Comparison of ENCODE assay signal across 23 cellular contexts in genomic region chr10:129659881-129660280, GRCh38.
DNase-seq lines count a peak whose midpoint lies in the region; ATAC-seq and TF ChIP-seq lines count a peak whose summit lies in the region.
"Had no signal": no experiment of that assay in that cellular context is flagged by ENCODE, and none has a peak within 500 bp of the region (broad histone marks: within the 10 kb centered on the region; RNA-seq: fewer than 3 reads in every experiment).

No MANE protein-coding gene starts in this region.

- H3K27me3 ChIP-seq in A673 (replicated peaks; ENCODE audit: insufficient read depth, low read depth, low read length, poor library complexity) (no peaks in the 10 kb centered on the region), GM23248 (replicated peaks; ENCODE audit: insufficient read depth) (no peaks in the 10 kb centered on the region), lower lobe of right lung (ENCODE audit: low read depth) (no peaks in the 10 kb centered on the region)
- H3K27me3 ChIP-seq: neural progenitor cell, testis had no signal

- no TSS peak for BruUV-seq in A673 (replicated peaks; lab: Mats Ljungman, UMichigan)

- CTCF ChIA-PET in A673 (lab: Charles Lee) = no interaction called here
- CTCF ChIA-PET in T-cell (lab: Charles Lee) = no interaction called here

- H3K27me3 Mint-ChIP-seq in T-cell = no peaks in the 10 kb centered on the region
- H3K27me3 Mint-ChIP-seq: activated CD4-positive, alpha-beta T cell treated with anti-CD3 and anti-CD28 coated beads, Interleukin-2, amount 10 ng/mL, durations not matched to agents 7 days and 5 days had no signal

- ATAC-seq in lower lobe of right lung = no peak
- no peak for ATAC-seq in T-cell (replicated peaks in 1 of 4)
- ATAC-seq in HG03378 (IDR thresholded peaks at IDR 0.05; ENCODE audit: unreplicated experiment) = no peak
- ATAC-seq: activated naive CD4-positive, alpha-beta T cell treated with anti-CD3 and anti-CD28 coated beads, Interleukin-2, amount 50 U/mL, for 72 hours; WTC11 had no signal

- no peak overlapping the region for H3K4me3 Mint-ChIP-seq in T-cell
- H3K4me3 Mint-ChIP-seq: activated CD4-positive, alpha-beta T cell treated with anti-CD3 and anti-CD28 coated beads, Interleukin-2, amount 10 ng/mL, durations not matched to agents 7 days and 5 days; neural progenitor cell; WTC11 had no signal

- H3K79me2 ChIP-seq in GM23248 (ENCODE audit: insufficient read depth) = no peaks in the 10 kb centered on the region

- H3K9me3 Mint-ChIP-seq in T-cell = peaks cover 12 to 41% (median 24%) of the 10 kb centered on the region in 3 donors

- TF ChIP-seq CTCF in A673 (conservative IDR thresholded peaks at IDR 0.05; ENCODE audit: low read depth, low read length) (no peak), lower lobe of right lung (IDR thresholded peaks at IDR 0.05) (no peak)

- peaks cover 35% of the 10 kb centered on the region for H3K36me3 Mint-ChIP-seq in T-cell
- H3K36me3 Mint-ChIP-seq: neural progenitor cell had no signal

- DNase-seq in A673 (ENCODE audit: low spot score) (peak; percentile 79), GM23248 (peak; percentile 5), SK-N-MC (ENCODE audit: low read depth, low spot score) (peak; percentile 8), lower lobe of right lung (no peak), T-cell (no peak), DMS 273 treated with DMSO at 0.1 percent for 48 hours (lab: John Stamatoyannopoulos, UW) (no peak), SHP77 treated with DMSO at 0.1 percent for 48 hours (lab: John Stamatoyannopoulos, UW) (no peak)
- DNase-seq: activated CD4-positive, alpha-beta T cell treated with anti-CD3 and anti-CD28 coated beads, Interleukin-2, amount 10 ng/mL, durations not matched to agents 7 days and 5 days; DMS153; glutamatergic neuron; HCEC 1CT; islet precursor cell; left ventricle myocardium inferior; NCI-H1048; NCI-H446 treated with DMSO at 0.1 percent for 48 hours; SHP77; stimulated activated naive CD4-positive, alpha-beta T cell treated with Interleukin-2 at 50 U/mL for 16 hours; testis had no signal

- WGBS in GM23248 (ENCODE audit: low coverage in 1 of 2, low lambda C conversion rate in 2 of 2, missing lambda C conversion rate in 2 of 2), 2 experiments = 6 to 10% methylated on average over 7 of the region's 7 CpGs

- peaks cover 18% of the 10 kb centered on the region for H3K4me1 ChIP-seq in A673 (ENCODE audit: insufficient read depth, low read length, poor library complexity, severe bottlenecking)
- 0 out of 2 replicates have a peak, but pooled peaks cover 3% of the 10 kb centered on the region for H3K4me1 ChIP-seq in GM23248 (ENCODE audit: insufficient read depth)
- H3K4me1 ChIP-seq in lower lobe of right lung = no peaks in the 10 kb centered on the region
- H3K4me1 ChIP-seq: left ventricle myocardium inferior, testis had no signal

- H3K36me3 ChIP-seq in A673 (ENCODE audit: insufficient read depth, low read length, poor library complexity, severe bottlenecking) (no peaks in the 10 kb centered on the region), GM23248 (ENCODE audit: low read depth) (no peaks in the 10 kb centered on the region), SK-N-MC (ENCODE audit: insufficient read depth, low read length) (no peaks in the 10 kb centered on the region), lower lobe of right lung (no peaks in the 10 kb centered on the region)
- H3K36me3 ChIP-seq: left ventricle myocardium inferior, neural progenitor cell had no signal

- H3K9ac ChIP-seq in GM23248 = no peak overlapping the region
- H3K9ac ChIP-seq in SK-N-MC (ENCODE audit: insufficient read length) = no peak overlapping the region
- H3K9ac ChIP-seq: neural progenitor cell had no signal

- intact Hi-C loops in A673 (cut with micrococcal nuclease; ENCODE audit: unreplicated experiment) (no loop called here), lower lobe of right lung (cut with DNase I) (no loop called here)

- in situ Hi-C loops in GM23248 (cut with MboI) = no loop called here

- H3K4me3 ChIP-seq in A673 (ENCODE audit: low read depth, low read length, poor library complexity, severe bottlenecking) = peak overlapping the region; percentile 25
- H3K4me3 ChIP-seq in GM23248 = peak overlapping the region; percentile 43
- H3K4me3 ChIP-seq in SK-N-MC = 0 out of 2 replicates have a peak overlapping the region, but pooled peaks have one; percentile 22
- peak overlapping the region; percentile 1 for H3K4me3 ChIP-seq in lower lobe of right lung
- H3K4me3 ChIP-seq: left ventricle myocardium inferior, neural progenitor cell, smooth muscle cell, testis had no signal

- peak overlapping the region; percentile 39 for H2AFZ ChIP-seq in GM23248
- H2AFZ ChIP-seq: neural progenitor cell had no signal

- POLR2A ChIA-PET in A673 (lab: Charles Lee; ENCODE audit: low non-redundant PET) (interaction anchor here (0.5 kb wide), 1 partner anchor 366 kb away, joined by 6 read pairs; no protein-coding TSS in a partner anchor), T-cell (lab: Charles Lee) (no interaction called here)

- H3K27ac ChIP-seq in A673 (ENCODE audit: low read depth, low read length, poor library complexity, severe bottlenecking) = no peak overlapping the region
- no peak overlapping the region for H3K27ac ChIP-seq in GM23248
- no peak overlapping the region for H3K27ac ChIP-seq in SK-N-MC
- H3K27ac ChIP-seq in lower lobe of right lung = no peak overlapping the region
- H3K27ac ChIP-seq: left ventricle myocardium inferior, neural progenitor cell, testis had no signal

- peaks cover 7% of the 10 kb centered on the region for H3K9me3 ChIP-seq in A673 (ENCODE audit: low read depth, low read length, poor library complexity, severe bottlenecking)
- no peaks in the 10 kb centered on the region for H3K9me3 ChIP-seq in GM23248 (ENCODE audit: low read depth)
- no peaks in the 10 kb centered on the region for H3K9me3 ChIP-seq in SK-N-MC (ENCODE audit: low read depth, low read length)
- H3K9me3 ChIP-seq in lower lobe of right lung = peaks cover 7% of the 10 kb centered on the region
- H3K9me3 ChIP-seq: testis had no signal

- no peaks in the 10 kb centered on the region for H3K9me2 ChIP-seq in GM23248 (ENCODE audit: insufficient read depth)

- H3F3A ChIP-seq in GM23248 (ENCODE audit: insufficient read depth) = no peaks in the 10 kb centered on the region

- H4K20me1 ChIP-seq in GM23248 (ENCODE audit: insufficient read depth) = no peaks in the 10 kb centered on the region

- H3K4me2 ChIP-seq in GM23248 (ENCODE audit: unreplicated experiment) = peak overlapping the region; percentile 24
- H3K4me2 ChIP-seq: neural progenitor cell, smooth muscle cell had no signal

- H3K27ac Mint-ChIP-seq in T-cell = no peak overlapping the region
- H3K27ac Mint-ChIP-seq: activated CD4-positive, alpha-beta T cell treated with anti-CD3 and anti-CD28 coated beads, Interleukin-2, amount 10 ng/mL, durations not matched to agents 7 days and 5 days; activated naive CD4-positive, alpha-beta T cell treated with anti-CD3 and anti-CD28 coated beads, Interleukin-2, amount 50 U/mL, for 72 hours; neural progenitor cell; WTC11 had no signal

- H3K4me1 Mint-ChIP-seq in T-cell = no peaks in the 10 kb centered on the region
- H3K4me1 Mint-ChIP-seq: activated CD4-positive, alpha-beta T cell treated with anti-CD3 and anti-CD28 coated beads, Interleukin-2, amount 10 ng/mL, durations not matched to agents 7 days and 5 days had no signal

Comparison
In these comparisons a context has a peak if more than half of its experiments do, and no peak if none do; other contexts are left out.
1. DNase-seq: peak in A673 (single experiment), GM23248 (single experiment) and SK-N-MC (single experiment); none in lower lobe of right lung (single experiment), T-cell (0 of 34), DMS 273 treated with DMSO at 0.1 percent for 48 hours (single experiment) and SHP77 treated with DMSO at 0.1 percent for 48 hours (single experiment).
2. Peak in every context shown above with its lines, with median percentiles within 50 percentile points of each other: H3K4me3 ChIP-seq.